19 cellular contexts compared by ENCODE assay signal in genomic region chr2:20571644-20572215, GRCh38.
DNase-seq lines count a peak whose midpoint lies in the region; ATAC-seq and TF ChIP-seq lines count a peak whose summit lies in the region.
"Had no signal": no experiment of that assay in that cellular context is flagged by ENCODE, and none has a peak within 500 bp of the region (broad histone marks: within the 10 kb centered on the region; RNA-seq: fewer than 3 reads in every experiment).

No MANE protein-coding gene starts in this region.

- H3K36me3 Mint-ChIP-seq in activated T-cell treated with anti-CD3 and anti-CD28 coated beads, Interleukin-2, amount 50 U/mL, for 4 hours (ENCODE audit: insufficient read depth), result no peaks in the 10 kb centered on the region

- no peaks in the 10 kb centered on the region for H3K9me3 ChIP-seq in BLaER1
- H3K9me3 ChIP-seq in lung (ENCODE audit: control insufficient read depth in 2 of 2, insufficient read depth in 1 of 2, low read length in 1 of 2), result no peaks in the 10 kb centered on the region
- no peaks in the 10 kb centered on the region for H3K9me3 ChIP-seq in WERI-Rb-1 (ENCODE audit: severe bottlenecking)
- H3K9me3 ChIP-seq: neutrophil, SJCRH30 had no signal

- no peaks in the 10 kb centered on the region for H3K27me3 Mint-ChIP-seq in activated T-cell treated with anti-CD3 and anti-CD28 coated beads, Interleukin-2, amount 50 U/mL, for 4 hours (ENCODE audit: low read depth)
- H3K27me3 Mint-ChIP-seq: activated T-cell treated with anti-CD3 and anti-CD28 coated beads, Interleukin-2, amount 50 U/mL, for 24 hours had no signal

- H3K9ac ChIP-seq in BLaER1, result peak overlapping the region; percentile 3; the same call in 1 of the 2 replicates

- no peaks in the 10 kb centered on the region for H4K20me1 ChIP-seq in BLaER1

- ATAC-seq in GM19023 (IDR thresholded peaks at IDR 0.05; ENCODE audit: unreplicated experiment) (peak; percentile 40), lung (ENCODE audit: insufficient read depth, low FRiP score) (no peak)
- no peak for ATAC-seq in activated T-cell treated with anti-CD3 and anti-CD28 coated beads, Interleukin-2, amount 50 U/mL, for 4 hours

- peak overlapping the region; percentile 93 for H3K4me2 ChIP-seq in BLaER1

- DNase-seq in lung (ENCODE audit: low spot score) (no peak), WERI-Rb-1 (no peak), AG20443 (ENCODE audit: low spot score) (no peak), NCI-H524 (lab: John Stamatoyannopoulos, UW) (no peak)
- DNase-seq in activated T-cell treated with anti-CD3 and anti-CD28 coated beads, Interleukin-2, amount 50 U/mL, for 4 hours, result no peak
- DNase-seq: activated T-cell treated with anti-CD3 and anti-CD28 coated beads, Interleukin-2, amount 50 U/mL, for 24 hours; AML-193; amygdala; HCEC 1CT; mammary epithelial cell; NCI-H187; retina; SJCRH30; substantia nigra; T-helper 9 cell had no signal

- no peak overlapping the region for H3K4me3 Mint-ChIP-seq in activated T-cell treated with anti-CD3 and anti-CD28 coated beads, Interleukin-2, amount 50 U/mL, for 4 hours
- H3K4me3 Mint-ChIP-seq: activated T-cell treated with anti-CD3 and anti-CD28 coated beads, Interleukin-2, amount 50 U/mL, for 24 hours had no signal

- H3K4me1 ChIP-seq in BLaER1 (peaks cover 99% of the 10 kb centered on the region), lung (ENCODE audit: control insufficient read depth in 2 of 2, insufficient read depth in 2 of 2, low read length in 2 of 2) (peaks cover 0 to 29% of the 10 kb centered on the region in 2 donors)

- H3K27me3 ChIP-seq in BLaER1 (no peaks in the 10 kb centered on the region), lung (ENCODE audit: control insufficient read depth, insufficient read depth) (no peaks in the 10 kb centered on the region), WERI-Rb-1 (ENCODE audit: insufficient read depth, low read depth, severe bottlenecking) (no peaks in the 10 kb centered on the region)
- H3K27me3 ChIP-seq: neutrophil, SJCRH30 had no signal

- no peaks in the 10 kb centered on the region for H3K9me3 Mint-ChIP-seq in activated T-cell treated with anti-CD3 and anti-CD28 coated beads, Interleukin-2, amount 50 U/mL, for 4 hours
- H3K9me3 Mint-ChIP-seq: activated T-cell treated with anti-CD3 and anti-CD28 coated beads, Interleukin-2, amount 50 U/mL, for 24 hours had no signal

- 84 to 86% methylated on average over 7 of the region's 7 CpGs for WGBS in lung, 2 donors

- H3K36me3 ChIP-seq in BLaER1 (no peaks in the 10 kb centered on the region), lung (ENCODE audit: control insufficient read depth in 2 of 2, insufficient read depth in 2 of 2, low read length in 2 of 2) (no peaks in the 10 kb centered on the region), WERI-Rb-1 (no peaks in the 10 kb centered on the region)
- H3K36me3 ChIP-seq: neutrophil, SJCRH30 had no signal

- H3K4me3 ChIP-seq in BLaER1 (no peak overlapping the region), lung (no peak overlapping the region), WERI-Rb-1 (ENCODE audit: low read depth, low read length) (no peak overlapping the region)
- H3K4me3 ChIP-seq: SJCRH30 had no signal

- peaks cover 6% of the 10 kb centered on the region for H3K4me1 Mint-ChIP-seq in activated T-cell treated with anti-CD3 and anti-CD28 coated beads, Interleukin-2, amount 50 U/mL, for 4 hours (ENCODE audit: low read depth)

- TF ChIP-seq CTCF in lung (IDR thresholded peaks at IDR 0.05; ENCODE audit: control extremely low read depth, extremely low read depth), result no peak
- TF ChIP-seq CTCF in WERI-Rb-1 (IDR thresholded peaks at IDR 0.05; ENCODE audit: low read depth, low read length), result no peak

- H3K27ac ChIP-seq in BLaER1 (peak overlapping the region; percentile 40), angular gyrus (ENCODE audit: low read depth, low read length) (peak overlapping the region; percentile 22), lung (ENCODE audit: low read depth in 1 of 2, low read length in 1 of 2) (peak overlapping the region; percentile 9 to 33), WERI-Rb-1 (no peak overlapping the region)
- H3K27ac ChIP-seq: neutrophil, SJCRH30 had no signal
